In genomic region chr2:237981621-237982020, GRCh38 we compare ENCODE assay signal across 7 cellular contexts. TPM values are rescaled to one million over a fixed set of nuclear protein-coding genes. Genes with fewer than 3 reads are reported as not detected.
A peak's percentile ranks its signal among the peaks of the same experiment; 100 is the strongest.
DNase-seq lines count a peak whose midpoint lies in the region; ATAC-seq and TF ChIP-seq lines count a peak whose summit lies in the region.
"Not testable (repeated sequence)": the region's sequence is repeated elsewhere in the genome, so short reads cannot be mapped to it uniquely, and the experiment has no call there.

No MANE protein-coding gene starts in this region.

- H3K9me3 Mint-ChIP-seq in CD4-positive, alpha-beta T cell; activated CD4-positive, alpha-beta T cell treated with anti-CD3 and anti-CD28 coated beads for 36 hours (ENCODE audit: low read depth); activated T-cell treated with anti-CD3 and anti-CD28 coated beads, Interleukin-2, amount 50 U/mL, for 24 hours; type B pancreatic cell: not testable (repeated sequence)

- WGBS in heart right ventricle, 2 donors = 72 to 87% methylated on average over 5 of the region's 5 CpGs
- 75% methylated on average over 5 of the region's 5 CpGs for WGBS in right cardiac atrium

- H3K27ac ChIP-seq in CD4-positive, alpha-beta T cell (ENCODE audit: low read depth, low read length); neural cell (ENCODE audit: low read length): not testable (repeated sequence)
- H3K27ac ChIP-seq in heart right ventricle = peak overlapping the region in 6 of 10 donors; percentile 12 to 64 (median 48)
- H3K27ac ChIP-seq in right cardiac atrium (ENCODE audit: low read length) = peak overlapping the region; percentile 30

- H3K9me2 ChIP-seq in neural cell (ENCODE audit: insufficient read depth, low read length) = not testable (repeated sequence)

- H3K27me3 ChIP-seq in CD4-positive, alpha-beta T cell (ENCODE audit: control insufficient read depth, insufficient read depth, low read length); heart right ventricle; right cardiac atrium (ENCODE audit: control insufficient read depth, insufficient read depth); neural cell (ENCODE audit: insufficient read depth, low read depth, low read length): not testable (repeated sequence)

- not testable (repeated sequence) for H3F3A ChIP-seq in neural cell (ENCODE audit: insufficient read depth, low read length, poor library complexity, severe bottlenecking)

- not testable (repeated sequence) for H3K9ac ChIP-seq in neural cell (ENCODE audit: low read length)

- CTCF ChIA-PET in CD4-positive, alpha-beta T cell (lab: Charles Lee) = interaction anchor here (1.5 kb wide), 1 partner anchor 12 kb away, joined by 4 read pairs; no protein-coding TSS in a partner anchor
- CTCF ChIA-PET in activated CD4-positive, alpha-beta T cell treated with anti-CD3 and anti-CD28 coated beads for 36 hours (lab: Charles Lee) = interaction anchor here (1.5 to 2.8 kb wide), 3 partner anchors 10 to 13 kb away, joined by 3 to 16 read pairs (median 4); no protein-coding TSS in a partner anchor

- H3K27me3 Mint-ChIP-seq in CD4-positive, alpha-beta T cell; activated CD4-positive, alpha-beta T cell treated with anti-CD3 and anti-CD28 coated beads for 36 hours; activated T-cell treated with anti-CD3 and anti-CD28 coated beads, Interleukin-2, amount 50 U/mL, for 24 hours; type B pancreatic cell: not testable (repeated sequence)

- not testable (repeated sequence) for H3K4me2 ChIP-seq in neural cell (ENCODE audit: low read length)

- H3K79me2 ChIP-seq in neural cell (replicated peaks; ENCODE audit: insufficient read depth, low read length) = peaks cover 17% of the 10 kb centered on the region

- H3K4me3 ChIP-seq in heart right ventricle; right cardiac atrium (ENCODE audit: low read length): not testable (repeated sequence)
- peak overlapping the region; percentile 32 for H3K4me3 ChIP-seq in neural cell (ENCODE audit: low read length)

- intact Hi-C loops in CD4-positive, alpha-beta T cell (cut with DNase I, micrococcal nuclease); right cardiac atrium (cut with DNase I): not testable (repeated sequence)
- intact Hi-C loops in activated CD4-positive, alpha-beta T cell treated with anti-CD3 and anti-CD28 coated beads for 36 hours (cut with DNase I, micrococcal nuclease) = loop anchor here in 1 of 2 experiments (2.0 kb wide), 1 partner anchor 17 kb away; no protein-coding TSS in a partner anchor
- intact Hi-C loops in heart right ventricle (cut with DNase I) = loop anchor here in 1 of 10 donors (10.0 kb wide), 1 partner anchor 127 kb away; the partner anchor contains the start of gene RAMP1

- peaks cover 70% of the 10 kb centered on the region for H3K4me1 Mint-ChIP-seq in CD4-positive, alpha-beta T cell (ENCODE audit: low read depth)
- peaks cover 57% of the 10 kb centered on the region for H3K4me1 Mint-ChIP-seq in activated CD4-positive, alpha-beta T cell treated with anti-CD3 and anti-CD28 coated beads for 36 hours
- peaks cover 68% of the 10 kb centered on the region for H3K4me1 Mint-ChIP-seq in activated T-cell treated with anti-CD3 and anti-CD28 coated beads, Interleukin-2, amount 50 U/mL, for 24 hours (ENCODE audit: low read depth)
- H3K4me1 Mint-ChIP-seq in type B pancreatic cell (ENCODE audit: unreplicated experiment) = peaks cover 34% of the 10 kb centered on the region

- ATAC-seq in CD4-positive, alpha-beta T cell (ENCODE audit: poor library complexity); activated CD4-positive, alpha-beta T cell treated with anti-CD3 and anti-CD28 coated beads for 36 hours; heart right ventricle; right cardiac atrium: not testable (repeated sequence)

- peaks cover 6 to 86% (median 53%) of the 10 kb centered on the region in 9 donors for H3K4me1 ChIP-seq in heart right ventricle
- H3K4me1 ChIP-seq in right cardiac atrium (ENCODE audit: control insufficient read depth, insufficient read depth, low read length) = peaks cover 53% of the 10 kb centered on the region

- POLR2A ChIA-PET in CD4-positive, alpha-beta T cell (lab: Charles Lee) = interaction anchor here (2.0 kb wide), 1 partner anchor 12 kb away, joined by 8 read pairs; no protein-coding TSS in a partner anchor
- POLR2A ChIA-PET in activated CD4-positive, alpha-beta T cell treated with anti-CD3 and anti-CD28 coated beads for 36 hours (lab: Charles Lee) = not testable (repeated sequence)

- peak overlapping the region; percentile 38 for H3K27ac Mint-ChIP-seq in CD4-positive, alpha-beta T cell
- peak overlapping the region; percentile 75 for H3K27ac Mint-ChIP-seq in activated CD4-positive, alpha-beta T cell treated with anti-CD3 and anti-CD28 coated beads for 36 hours
- H3K27ac Mint-ChIP-seq in activated T-cell treated with anti-CD3 and anti-CD28 coated beads, Interleukin-2, amount 50 U/mL, for 24 hours = peak overlapping the region; percentile 92
- H3K27ac Mint-ChIP-seq in type B pancreatic cell = not testable (repeated sequence)

- not testable (repeated sequence) for TF ChIP-seq EP300 in neural cell (conservative IDR thresholded peaks at IDR 0.05; ENCODE audit: poor library complexity, severe bottlenecking)

- H2AFZ ChIP-seq in neural cell (ENCODE audit: low read depth, low read length) = not testable (repeated sequence)

- not testable (repeated sequence) for DNase-seq in CD4-positive, alpha-beta T cell; activated CD4-positive, alpha-beta T cell treated with anti-CD3 and anti-CD28 coated beads for 36 hours; activated T-cell treated with anti-CD3 and anti-CD28 coated beads, Interleukin-2, amount 50 U/mL, for 24 hours; heart right ventricle; right cardiac atrium
- peak; percentile 36 for DNase-seq in type B pancreatic cell (ENCODE audit: extremely low spot score, unreplicated experiment)

- peaks cover 0 to 11% (median 0%) of the 10 kb centered on the region in 9 donors for H3K36me3 ChIP-seq in heart right ventricle
- H3K36me3 ChIP-seq in neural cell (ENCODE audit: insufficient read depth, low read length) = not testable (repeated sequence)

- H3K4me3 Mint-ChIP-seq in CD4-positive, alpha-beta T cell; activated CD4-positive, alpha-beta T cell treated with anti-CD3 and anti-CD28 coated beads for 36 hours; activated T-cell treated with anti-CD3 and anti-CD28 coated beads, Interleukin-2, amount 50 U/mL, for 24 hours; type B pancreatic cell: not testable (repeated sequence)

- peaks cover 60% of the 10 kb centered on the region for H3K36me3 Mint-ChIP-seq in CD4-positive, alpha-beta T cell (ENCODE audit: low read depth)
- H3K36me3 Mint-ChIP-seq in activated CD4-positive, alpha-beta T cell treated with anti-CD3 and anti-CD28 coated beads for 36 hours (ENCODE audit: low read depth) = peaks cover 30% of the 10 kb centered on the region
- H3K36me3 Mint-ChIP-seq in activated T-cell treated with anti-CD3 and anti-CD28 coated beads, Interleukin-2, amount 50 U/mL, for 24 hours (ENCODE audit: low read depth) = peaks cover 74% of the 10 kb centered on the region
- peaks cover 13% of the 10 kb centered on the region for H3K36me3 Mint-ChIP-seq in type B pancreatic cell

- H3K9me3 ChIP-seq in CD4-positive, alpha-beta T cell (ENCODE audit: control insufficient read depth, low read length); heart right ventricle; right cardiac atrium (ENCODE audit: control insufficient read depth, low read length); neural cell (ENCODE audit: low read length): not testable (repeated sequence)

- TF ChIP-seq CTCF in CD4-positive, alpha-beta T cell (IDR thresholded peaks at IDR 0.05); heart right ventricle (IDR thresholded peaks at IDR 0.05); neural cell (IDR thresholded peaks at IDR 0.05; ENCODE audit: poor library complexity, severe bottlenecking); type B pancreatic cell (conservative IDR thresholded peaks at IDR 0.05): not testable (repeated sequence)

- not testable (repeated sequence) for H4K20me1 ChIP-seq in neural cell (ENCODE audit: insufficient read depth)

- TF ChIP-seq RAD21 in neural cell (conservative IDR thresholded peaks at IDR 0.05) = not testable (repeated sequence)

RNA-seq across cellular contexts. Expression of gene UBE2F, which starts 14.8 kb away (rescaled TPM):
- total RNA-seq in CD4-positive, alpha-beta T cell = 10 to 100 TPM; 23.2 to 27.4 TPM
- 10 to 100 TPM; 59.2 to 75.5 TPM for total RNA-seq in activated CD4-positive, alpha-beta T cell treated with anti-CD3 and anti-CD28 coated beads for 36 hours
- 10 to 100 TPM; 53.6 to 82.2 (median 63.7) TPM for total RNA-seq in heart right ventricle
- 10 to 100 TPM; 43.5 to 76.6 TPM for polyA plus RNA-seq in heart right ventricle
- 100 to 1,000 TPM; 100 to 118 (median 107) TPM for total RNA-seq in right cardiac atrium
- 95.9 TPM for polyA plus RNA-seq in right cardiac atrium
- 65.7 and 94.1 TPM in 2 replicates for polyA plus RNA-seq in neural cell
- polyA minus RNA-seq in neural cell = 51.4 and 80.1 TPM in 2 replicates
- total RNA-seq in type B pancreatic cell (ENCODE audit: low replicate concordance) = 43.1 and 49.6 TPM in 2 replicates
